ENCODE assay signal across 8 cellular contexts in genomic region chr4:77075869-77076801, GRCh38. TPM values are rescaled to one million over a fixed set of nuclear protein-coding genes. Genes with fewer than 3 reads are reported as not detected.
DNase-seq lines count a peak whose midpoint lies in the region; ATAC-seq, FAIRE-seq and TF ChIP-seq lines count a peak whose summit lies in the region.

A gene with protein sequence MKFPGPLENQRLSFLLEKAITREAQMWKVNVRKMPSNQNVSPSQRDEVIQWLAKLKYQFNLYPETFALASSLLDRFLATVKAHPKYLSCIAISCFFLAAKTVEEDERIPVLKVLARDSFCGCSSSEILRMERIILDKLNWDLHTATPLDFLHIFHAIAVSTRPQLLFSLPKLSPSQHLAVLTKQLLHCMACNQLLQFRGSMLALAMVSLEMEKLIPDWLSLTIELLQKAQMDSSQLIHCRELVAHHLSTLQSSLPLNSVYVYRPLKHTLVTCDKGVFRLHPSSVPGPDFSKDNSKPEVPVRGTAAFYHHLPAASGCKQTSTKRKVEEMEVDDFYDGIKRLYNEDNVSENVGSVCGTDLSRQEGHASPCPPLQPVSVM (minus strand): TSS chr4:77075989. CDS start chr4:77066362, 9,627 bp downstream.

- H4K20me1 ChIP-seq in smooth muscle cell (ENCODE audit: low read depth) = peaks cover 40% of the 10 kb centered on the region

- peak within 1 kb of the TSS; percentile 82 for H3K4me3 ChIP-seq in AG04450 (ENCODE audit: low read depth, low read length)
- peak within 1 kb of the TSS; percentile 74 for H3K4me3 ChIP-seq in bronchial epithelial cell (ENCODE audit: low read depth, low read length)
- peak within 1 kb of the TSS; percentile 99 for H3K4me3 ChIP-seq in smooth muscle cell

- WGBS in smooth muscle cell (ENCODE audit: low lambda C conversion rate) = 1% methylated on average over 44 of the region's 54 CpGs

- H3K27me3 ChIP-seq in AG04450 (ENCODE audit: control insufficient read depth, insufficient read depth, low read length) (no peaks in the 10 kb centered on the region), bronchial epithelial cell (ENCODE audit: control insufficient read depth, insufficient read depth, low read length) (no peaks in the 10 kb centered on the region), smooth muscle cell (ENCODE audit: low read depth) (no peaks in the 10 kb centered on the region)

- H3K27ac Mint-ChIP-seq in WTC11 = peak within 1 kb of the TSS; percentile 100

- peak; percentile 82 for TF ChIP-seq POLR2A in GM18951 (IDR thresholded peaks at IDR 0.05; ENCODE audit: extremely low read depth, insufficient read depth, insufficient read length)

- H3K4me2 ChIP-seq in smooth muscle cell = peak within 1 kb of the TSS; percentile 93

- H3K36me3 ChIP-seq in bronchial epithelial cell (ENCODE audit: control insufficient read depth, insufficient read depth, low read length) (no peaks in the 10 kb centered on the region), smooth muscle cell (ENCODE audit: low read depth) (no peaks in the 10 kb centered on the region)

- no peaks in the 10 kb centered on the region for H3K27me3 Mint-ChIP-seq in WTC11 (ENCODE audit: low read depth)

- H3K27ac ChIP-seq in AG04450 (ENCODE audit: low read depth, low read length) (peak within 1 kb of the TSS; percentile 100), smooth muscle cell (ENCODE audit: low read depth) (peak within 1 kb of the TSS; percentile 100)

- H3K4me1 Mint-ChIP-seq in WTC11 = peaks cover 28% of the 10 kb centered on the region

- DNase-seq in AG04450 (ENCODE audit: low read depth, low spot score) (peak; percentile 96), NCI-H226 (peak; percentile 83), WTC11 (ENCODE audit: low spot score) (peak; percentile 97), bronchial epithelial cell (ENCODE audit: low read depth) (peak; percentile 87), iPS-NIHi11 (ENCODE audit: low spot score) (peak; percentile 90), smooth muscle cell (lab: John Stamatoyannopoulos, UW; ENCODE audit: unreplicated experiment) (peak; percentile 99)

- no peaks in the 10 kb centered on the region; the same call in 1 of the 2 replicates for H3K9me3 ChIP-seq in AG04450 (ENCODE audit: control insufficient read depth, insufficient read depth, low read length)
- no peaks in the 10 kb centered on the region for H3K9me3 ChIP-seq in smooth muscle cell (replicated peaks; ENCODE audit: low read depth)

- CTCF ChIA-PET in AG04450 (lab: Charles Lee) (interaction anchor here (0.8 to 2.0 kb wide), 3 partner anchors 19 to 571 kb away, joined by 3 to 10 read pairs (median 4); no protein-coding TSS in a partner anchor), WTC11 (lab: Charles Lee) (interaction anchor here (1.6 to 2.0 kb wide), 2 partner anchors 19 to 128 kb away, joined by 8 read pairs; no protein-coding TSS in a partner anchor)

- H3K9me3 Mint-ChIP-seq in WTC11 = no peaks in the 10 kb centered on the region

- POLR2A ChIA-PET in AG04450 (lab: Yijun Ruan, JAX) = interaction anchor here (1.0 to 1.3 kb wide), 3 partner anchors 14 to 90 kb away, joined by 3 to 13 read pairs (median 3); partner anchors contain the start of gene CCNG2
- POLR2A ChIA-PET in WTC11 (lab: Charles Lee) = interaction anchor here (0.6 to 4.5 kb wide), 3 partner anchors 19 to 81 kb away, joined by 3 to 32 read pairs (median 5); partner anchors contain the start of gene CCNG2

- H3K4me3 Mint-ChIP-seq in WTC11 = peak within 1 kb of the TSS; percentile 96

- ATAC-seq in HG03175 (IDR thresholded peaks at IDR 0.05; ENCODE audit: unreplicated experiment) (peak; percentile 72), WTC11 (peak; percentile 84)

- no peaks in the 10 kb centered on the region for H3K36me3 Mint-ChIP-seq in WTC11

- no peak for FAIRE-seq in bronchial epithelial cell (lab: Jason Lieb, UNC)

- in situ Hi-C loops in GM18951 (cut with MboI; ENCODE audit: low sequenced_read_pairs, unreplicated experiment) = no loop called here

- H3F3A ChIP-seq in smooth muscle cell (ENCODE audit: low read depth) = peaks cover 5% of the 10 kb centered on the region

- peaks cover 35% of the 10 kb centered on the region for H3K4me1 ChIP-seq in smooth muscle cell (ENCODE audit: low read depth)

- H2AFZ ChIP-seq in smooth muscle cell (ENCODE audit: low read depth) = peak within 1 kb of the TSS; percentile 95

- peak within 1 kb of the TSS; percentile 100 for H3K9ac ChIP-seq in smooth muscle cell (ENCODE audit: low read depth)

- TF ChIP-seq CTCF in AG04450 (IDR thresholded peaks at IDR 0.05; ENCODE audit: low read depth, low read length) (no peak), WTC11 (IDR thresholded peaks at IDR 0.05) (no peak), bronchial epithelial cell (IDR thresholded peaks at IDR 0.05; ENCODE audit: insufficient read depth, low read length, severe bottlenecking) (no peak), smooth muscle cell (IDR thresholded peaks at IDR 0.05; ENCODE audit: borderline replicate concordance, insufficient read depth, poor library complexity, severe bottlenecking) (no peak)

- peaks cover 67% of the 10 kb centered on the region for H3K79me2 ChIP-seq in smooth muscle cell (ENCODE audit: low read depth)

TF ChIP-seq in WTC11, 78 proteins besides CTCF, POLR2A, EP300 and RAD21 (continues in another document):
- TF ChIP-seq ZSCAN18 (CRISPR knock-in tag; IDR thresholded peaks at IDR 0.05) (no peak), NR2C2 (CRISPR knock-in tag; IDR thresholded peaks at IDR 0.05) (no peak), MAX (CRISPR knock-in tag; IDR thresholded peaks at IDR 0.05) (no peak; the same call in 1 of the 2 replicates), ATF2 (CRISPR knock-in tag; IDR thresholded peaks at IDR 0.05; ENCODE audit: borderline replicate concordance, low read depth) (peak; percentile 31; the same call in 1 of the 2 replicates), HMGXB4 (CRISPR knock-in tag; IDR thresholded peaks at IDR 0.05) (peak; percentile 71), KAT7 (CRISPR knock-in tag; IDR thresholded peaks at IDR 0.05; ENCODE audit: borderline replicate concordance) (no peak), ZBTB21 (CRISPR knock-in tag; IDR thresholded peaks at IDR 0.05; ENCODE audit: borderline replicate concordance) (peak; percentile 94), ZNF512 (CRISPR knock-in tag; IDR thresholded peaks at IDR 0.05; ENCODE audit: borderline replicate concordance) (no peak), RELA (CRISPR knock-in tag; IDR thresholded peaks at IDR 0.05; ENCODE audit: borderline replicate concordance) (no peak), ELF4 (CRISPR knock-in tag; IDR thresholded peaks at IDR 0.05; ENCODE audit: low read depth) (no peak), NFATC4 (CRISPR knock-in tag; IDR thresholded peaks at IDR 0.05) (peak; percentile 67; the same call in 1 of the 2 replicates)

RNA-seq across cellular contexts. Expression of the gene that starts here (rescaled TPM):
- polyA plus RNA-seq in AG04450 (2011; rRNA removed) (178 and 226 TPM in 2 replicates), smooth muscle cell (205 and 230 TPM in 2 replicates)
- polyA minus RNA-seq in AG04450 (2011; rRNA and poly(A)+ RNA removed) = 623 and 647 TPM in 2 replicates
- total RNA-seq in WTC11 (2021) (213 to 253 TPM (median 248 TPM) in 3 replicates), bronchial epithelial cell (148 and 181 TPM in 2 replicates), smooth muscle cell (222 and 245 TPM in 2 replicates)

Comparison
In these comparisons a context has a peak if more than half of its experiments do, and no peak if none do; other contexts are left out.
1. Peak in every context shown above with its lines: DNase-seq, ATAC-seq, H3K4me3 ChIP-seq and H3K27ac ChIP-seq.